Comparison of ENCODE assay signal across 32 cellular contexts in the genomic region with DNA sequence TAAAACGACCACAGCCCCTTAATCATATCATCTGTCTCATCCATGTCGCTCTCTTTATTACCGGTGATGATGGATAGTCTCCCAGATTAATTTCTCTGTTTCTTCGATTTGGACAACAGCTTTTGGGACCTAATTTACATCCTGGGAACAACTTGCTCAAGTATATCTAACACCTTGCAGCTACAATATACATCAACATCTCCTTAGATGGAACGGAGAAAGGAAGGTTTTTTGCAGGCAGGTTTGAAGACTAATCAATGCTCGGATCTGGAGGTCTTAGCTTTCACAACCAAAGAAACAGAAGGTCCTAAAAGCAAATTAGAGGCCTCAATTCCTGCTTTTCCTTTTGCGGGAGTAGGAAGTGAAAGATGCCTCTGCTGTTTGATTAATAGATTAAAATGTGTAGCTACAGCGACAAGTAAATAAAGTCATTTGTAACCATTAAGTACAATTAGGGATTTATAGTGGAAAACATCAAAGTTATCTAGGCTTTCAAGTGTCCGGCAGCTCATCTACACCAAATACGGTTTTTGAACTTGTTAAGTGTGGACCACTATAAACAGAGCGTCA. TPM values are rescaled to one million over a fixed set of nuclear protein-coding genes. Genes with fewer than 3 reads are reported as not detected.
A peak's percentile ranks its signal among the peaks of the same experiment; 100 is the strongest.
DNase-seq lines count a peak whose midpoint lies in the region; ATAC-seq, FAIRE-seq and TF ChIP-seq lines count a peak whose summit lies in the region.
"Had no signal": no experiment of that assay in that cellular context is flagged by ENCODE, and none has a peak within 500 bp of the region (broad histone marks: within the 10 kb centered on the region; RNA-seq: fewer than 3 reads in every experiment).

No MANE protein-coding gene starts in this region.

- H3K4me3 Mint-ChIP-seq in H9 (peak overlapping the region in 1 of 2 experiments; percentile 60; a peak in 2 of 5 replicates), brain (peak overlapping the region; percentile 40 to 89 (median 74)), nephron progenitor cell (peak overlapping the region; percentile 78)
- H3K4me3 Mint-ChIP-seq: central memory CD8-positive, alpha-beta T cell; naive thymus-derived CD8-positive, alpha-beta T cell had no signal

- peaks cover 71 to 72% of the 10 kb centered on the region in 2 experiments for H3K4me1 Mint-ChIP-seq in H9
- peaks cover 74% of the 10 kb centered on the region for H3K4me1 Mint-ChIP-seq in brain
- peaks cover 72% of the 10 kb centered on the region for H3K4me1 Mint-ChIP-seq in nephron progenitor cell
- H3K4me1 Mint-ChIP-seq: central memory CD8-positive, alpha-beta T cell had no signal

- no peak overlapping the region for H3K9ac ChIP-seq in H9 (ENCODE audit: extremely low read depth, insufficient read length, low read length)

- CTCF ChIA-PET in A549 (lab: Yijun Ruan, JAX) = interaction anchor here (0.8 to 1.4 kb wide), 3 partner anchors 12 to 464 kb away, joined by 3 to 5 read pairs (median 4); no protein-coding TSS in a partner anchor

- H2BK20ac ChIP-seq in H9 (ENCODE audit: low read depth, low read length, poor library complexity, severe bottlenecking) = no peak overlapping the region

- no peaks in the 10 kb centered on the region for H3K79me1 ChIP-seq in H9 (ENCODE audit: insufficient read depth, low read depth, low read length, poor library complexity, severe bottlenecking)

- peaks cover 95% of the 10 kb centered on the region for H3K27me3 Mint-ChIP-seq in H9 (ENCODE audit: low read depth)
- peaks cover 90% of the 10 kb centered on the region for H3K27me3 Mint-ChIP-seq in brain
- peaks cover 93% of the 10 kb centered on the region for H3K27me3 Mint-ChIP-seq in nephron progenitor cell (ENCODE audit: low read depth, poor library complexity)

- no peak for TF ChIP-seq CTCF in A549 (IDR thresholded peaks at IDR 0.05)
- no peak for TF ChIP-seq CTCF in H9 (conservative IDR thresholded peaks at IDR 0.05)
- no peak for TF ChIP-seq CTCF in brain (conservative IDR thresholded peaks at IDR 0.05)
- TF ChIP-seq CTCF in nephron progenitor cell (IDR thresholded peaks at IDR 0.05) = no peak
- no peak for TF ChIP-seq CTCF in GM10266 (IDR thresholded peaks at IDR 0.05; ENCODE audit: control insufficient read depth, insufficient read depth, low read depth, missing control alignments)

- TF ChIP-seq POLR2A in A549 (IDR thresholded peaks at IDR 0.05; ENCODE audit: low read length) = no peak

- H3K4me2 ChIP-seq in A549 = no peak overlapping the region
- peak overlapping the region; percentile 24 for H3K4me2 ChIP-seq in H9 (ENCODE audit: insufficient read depth, insufficient read length, low read length)

- H3K4me1 ChIP-seq in A549 (peaks cover 14% of the 10 kb centered on the region; the same call in 2 of the 3 replicates), H9 (ENCODE audit: insufficient read depth, low read length) (peaks cover 9% of the 10 kb centered on the region)

- H3K9me3 ChIP-seq in A549 = no peaks in the 10 kb centered on the region; the same call in 2 of the 3 replicates
- no peaks in the 10 kb centered on the region for H3K9me3 ChIP-seq in H9 (ENCODE audit: control insufficient read depth, low read depth, low read length)
- H3K9me3 ChIP-seq: lower lobe of right lung had no signal

- no peak overlapping the region for H3K4me3 ChIP-seq in A549
- H3K4me3 ChIP-seq: lower lobe of right lung, ovary, PC-9 had no signal

- no peaks in the 10 kb centered on the region for H3K79me2 ChIP-seq in H9 (ENCODE audit: insufficient read depth, low read length)

- no peak for FAIRE-seq in A549 (lab: Jason Lieb, UNC)
- FAIRE-seq: astrocyte, HTR-8/SVneo had no signal

- H3K4ac ChIP-seq in H9 (ENCODE audit: low read depth, low read length) = no peak overlapping the region

- no peak overlapping the region for H2BK120ac ChIP-seq in H9 (ENCODE audit: low read depth, low read length, poor library complexity, severe bottlenecking)

- H3K9me3 Mint-ChIP-seq in H9 (peaks cover 0 to 4% of the 10 kb centered on the region in 2 experiments; a peak in 1 of 5 replicates), brain (no peaks in the 10 kb centered on the region), nephron progenitor cell (no peaks in the 10 kb centered on the region)
- peaks cover 4 to 18% of the 10 kb centered on the region in 2 donors for H3K9me3 Mint-ChIP-seq in activated naive CD4-positive, alpha-beta T cell treated with anti-CD3 and anti-CD28 coated beads, Interleukin-2, amount 50 U/mL, for 72 hours
- H3K9me3 Mint-ChIP-seq: dendritic cell treated with granulocyte-macrophage colony-stimulating factor and Interleukin-4, amounts not matched to agents 40 ng/mL and 50 ng/mL, for 4 days had no signal

- no peak for ATAC-seq in A549
- no peak for ATAC-seq in activated naive CD4-positive, alpha-beta T cell treated with anti-CD3 and anti-CD28 coated beads, Interleukin-2, amount 50 U/mL, for 72 hours
- ATAC-seq: HCT116; lower lobe of right lung; naive thymus-derived CD8-positive, alpha-beta T cell; right cardiac atrium had no signal

- H3K18ac ChIP-seq in H9 (ENCODE audit: insufficient read length, low read depth, low read length) = no peak overlapping the region

- H3T11ph ChIP-seq in H9 (ENCODE audit: low read length) = no peak overlapping the region

- no peak overlapping the region for H2BK12ac ChIP-seq in H9 (ENCODE audit: insufficient read length, low read depth, low read length)

- no peak overlapping the region for H2AK5ac ChIP-seq in H9 (ENCODE audit: insufficient read length, low read length)

- no peak for TF ChIP-seq EP300 in A549 (IDR thresholded peaks at IDR 0.05)

- peaks cover 46% of the 10 kb centered on the region for H3K27me3 ChIP-seq in H9 (ENCODE audit: insufficient read depth, low read length)
- H3K27me3 ChIP-seq: ovary had no signal

- no peak overlapping the region for H3K56ac ChIP-seq in H9 (ENCODE audit: insufficient read length, low read depth, low read length)

- no peaks in the 10 kb centered on the region for H4K20me1 ChIP-seq in H9 (ENCODE audit: control insufficient read depth, insufficient read depth, insufficient read length)

- WGBS in A549 (ENCODE audit: missing lambda C conversion rate) = 28% methylated on average over 11 of the region's 11 CpGs
- no CpG with 5 or more reads among the region's 11 CpGs for WGBS in H9 (ENCODE audit: extremely low coverage, insufficient read length, low lambda C conversion rate)

- no peak overlapping the region for H3K14ac ChIP-seq in H9 (ENCODE audit: insufficient read depth, low read length)

- no peak overlapping the region for H4K5ac ChIP-seq in H9 (ENCODE audit: insufficient read length, low read depth, low read length)

- no peak overlapping the region for H4K91ac ChIP-seq in H9 (ENCODE audit: insufficient read length, low read depth, low read length)

- H3K23me2 ChIP-seq in H9 (ENCODE audit: insufficient read length, low read depth, low read length, poor library complexity, severe bottlenecking) = peaks cover 33% of the 10 kb centered on the region

- H3K27ac Mint-ChIP-seq in H9 (no peak overlapping the region), brain (peak overlapping the region in 2 of 5 experiments; percentile 9 to 94), nephron progenitor cell (no peak overlapping the region)
- H3K27ac Mint-ChIP-seq in activated naive CD4-positive, alpha-beta T cell treated with anti-CD3 and anti-CD28 coated beads, Interleukin-2, amount 50 U/mL, for 72 hours = no peak overlapping the region
- H3K27ac Mint-ChIP-seq: activated naive CD8-positive, alpha-beta T cell treated with anti-CD3 and anti-CD28 coated beads for 36 hours; dendritic cell treated with granulocyte-macrophage colony-stimulating factor and Interleukin-4, amounts not matched to agents 40 ng/mL and 50 ng/mL, for 4 days had no signal

- DNase-seq in A549 (ENCODE audit: low read depth in 1 of 2, low spot score in 1 of 2) = no peak
- no peak for DNase-seq in H9
- no peak for DNase-seq in nephron progenitor cell
- no peak for DNase-seq in activated naive CD4-positive, alpha-beta T cell treated with anti-CD3 and anti-CD28 coated beads, Interleukin-2, amount 50 U/mL, for 72 hours (ENCODE audit: low spot score in 2 of 2)
- DNase-seq in SKM-1 treated with dmso at 0.1 percent for 144 hours (lab: John Stamatoyannopoulos, UW; ENCODE audit: unreplicated experiment) = no peak
- DNase-seq in GM10266 (ENCODE audit: extremely low spot score) = no peak
- DNase-seq: activated CD4-positive, alpha-beta T cell treated with anti-CD3 and anti-CD28 coated beads, Interleukin-2, amount 50 U/mL, for 48 hours; activated CD4-positive, CD25-positive, alpha-beta regulatory T cell; activated effector memory CD4-positive, alpha-beta T cell treated with Interleukin-2 at 50 U/mL for 16 hours; activated naive CD8-positive, alpha-beta T cell treated with anti-CD3 and anti-CD28 coated beads for 36 hours; COR-L47; DND-41; lower lobe of right lung; MV-4-11; naive thymus-derived CD8-positive, alpha-beta T cell; ovary; PC-9; Right ventricle myocardium superior; stimulated activated CD4-positive, alpha-beta T cell treated with anti-CD3 and anti-CD28 coated beads, Interleukin-12 subunit alpha, Interleukin-12 subunit beta, amount 100 ng/mL, for 4 hours; stimulated activated CD4-positive, alpha-beta T cell treated with anti-CD3 and anti-CD28 coated beads, Interleukin-4, amount 100 ng/mL, for 1 hour; trophoblast cell had no signal

- no peaks in the 10 kb centered on the region for H3K36me3 Mint-ChIP-seq in H9 (ENCODE audit: insufficient read depth in 1 of 3, low read depth in 3 of 3)
- no peaks in the 10 kb centered on the region for H3K36me3 Mint-ChIP-seq in brain
- H3K36me3 Mint-ChIP-seq in nephron progenitor cell (ENCODE audit: low read depth) = no peaks in the 10 kb centered on the region
- H3K36me3 Mint-ChIP-seq in activated naive CD4-positive, alpha-beta T cell treated with anti-CD3 and anti-CD28 coated beads, Interleukin-2, amount 50 U/mL, for 72 hours = peaks cover 26 to 49% of the 10 kb centered on the region in 2 donors

- H3K23ac ChIP-seq in H9 (ENCODE audit: insufficient read length, low read depth, low read length) = no peak overlapping the region

- H2BK15ac ChIP-seq in H9 (ENCODE audit: low read depth, low read length) = no peak overlapping the region

- H2AFZ ChIP-seq in H9 (ENCODE audit: low read length) = no peak overlapping the region
- H2AFZ ChIP-seq: PC-9 had no signal

- H4K8ac ChIP-seq in H9 (replicated peaks; ENCODE audit: insufficient read length, low read depth, low read length) = no peak overlapping the region

- POLR2A ChIA-PET in A549 (lab: Yijun Ruan, JAX) = no interaction called here

- no peak overlapping the region for H3K27ac ChIP-seq in A549
- no peak overlapping the region for H3K27ac ChIP-seq in H9 (ENCODE audit: insufficient read length, low read depth, low read length)
- H3K27ac ChIP-seq: lower lobe of right lung, ovary, PC-9 had no signal

- no peak overlapping the region for H2BK5ac ChIP-seq in H9 (ENCODE audit: insufficient read length, low read length)

- TF ChIP-seq RAD21 in A549 (conservative IDR thresholded peaks at IDR 0.05 in 1 of 2, IDR thresholded peaks at IDR 0.05 in 1 of 2) = no peak

RNA-seq across cellular contexts. Expression of a gene that starts 3.7 kb away (rescaled TPM):
- polyA plus RNA-seq in A549 (2011; rRNA removed) (not detected in 2 replicates), A549 (2017; fragmentation: RNase III; extraction: RNeasy Plus Mini Kit Qiagen cat#74134 plus additional on column Dnase treatment) (not detected in 3 replicates), brain (ENCODE audit: insufficient read depth, low read depth, low replicate concordance) (1.2 TPM)
- not detected in 2 replicates for polyA plus RNA-seq in A549 (2012; cell fraction: cytosol; rRNA removed)
- polyA plus RNA-seq in A549 (2012; cell fraction: nucleus; rRNA removed) = not detected in 2 replicates
- polyA minus RNA-seq in A549 (2011; rRNA and poly(A)+ RNA removed) = not detected in 2 replicates
- 3.5 TPM in 2 replicates for total RNA-seq in H9 (2021)
- not detected for total RNA-seq in activated naive CD4-positive, alpha-beta T cell treated with anti-CD3 and anti-CD28 coated beads, Interleukin-2, amount 50 U/mL, for 72 hours
- total RNA-seq: activated naive CD8-positive, alpha-beta T cell treated with anti-CD3 and anti-CD28 coated beads for 36 hours; fibroblast of lung; kidney epithelial cell; LHCN-M2; lower lobe of right lung; naive thymus-derived CD8-positive, alpha-beta T cell; PC-9; right cardiac atrium; Right ventricle myocardium superior; subcutaneous adipose tissue had no signal
- polyA plus RNA-seq: fibroblast of lung; naive thymus-derived CD8-positive, alpha-beta T cell; ovary; right cardiac atrium had no signal
